8 cellular contexts compared by ENCODE assay signal in the genomic region with DNA sequence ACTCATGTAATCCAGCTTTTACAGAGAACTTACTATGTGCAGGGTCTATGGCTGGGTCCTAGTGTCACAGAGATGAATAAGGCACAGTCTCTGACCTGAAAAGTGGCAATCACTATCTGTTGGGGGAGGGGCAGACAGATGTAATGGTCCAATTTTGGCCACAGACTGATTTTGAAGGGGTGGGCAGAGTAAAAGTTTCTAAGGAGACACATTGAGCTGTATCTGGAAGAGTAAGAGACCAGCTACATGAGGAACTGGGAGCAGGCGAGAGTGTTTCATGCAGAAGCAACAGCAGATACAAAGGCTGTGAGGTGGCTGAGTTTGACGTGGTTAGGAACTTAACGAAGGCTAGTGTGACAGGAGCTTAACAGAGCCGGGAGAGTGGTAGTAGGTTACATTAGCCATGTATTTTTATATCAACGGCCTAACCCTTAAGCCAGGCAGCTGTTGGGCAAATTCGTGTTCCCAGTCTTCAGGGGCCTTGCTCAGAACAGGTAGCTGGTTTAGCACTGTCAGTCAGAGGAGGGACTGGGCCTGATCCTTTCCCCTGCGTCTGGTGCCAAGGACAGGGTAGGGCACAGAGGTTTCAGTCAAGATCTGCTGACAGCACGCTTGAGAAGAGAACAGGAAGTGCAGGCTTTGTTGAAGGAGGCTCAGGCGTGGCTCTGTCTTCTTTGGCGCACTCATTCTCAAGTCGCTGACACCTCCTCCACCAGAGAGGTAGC. TPM values are rescaled to one million over a fixed set of nuclear protein-coding genes. Genes with fewer than 3 reads are reported as not detected.
DNase-seq lines count a peak whose midpoint lies in the region; ATAC-seq and TF ChIP-seq lines count a peak whose summit lies in the region.

No MANE protein-coding gene starts in this region.

- peaks cover 20% of the 10 kb centered on the region for H3K4me1 ChIP-seq in osteoblast (ENCODE audit: insufficient read depth, low read length)

- no peaks in the 10 kb centered on the region for H3K36me3 ChIP-seq in osteoblast (ENCODE audit: insufficient read depth, low read length)

- peak; percentile 31 for ATAC-seq in GM19467 (IDR thresholded peaks at IDR 0.05; ENCODE audit: unreplicated experiment)
- peak; percentile 38 to 48 for ATAC-seq in activated CD4-positive, CD25-positive, alpha-beta regulatory T cell treated with anti-CD3 and anti-CD28 coated beads, Interleukin-2, amount 50 U/mL, for 24 hours

- no peaks in the 10 kb centered on the region for H3K27me3 ChIP-seq in osteoblast (ENCODE audit: insufficient read depth, low read length)

- H2AFZ ChIP-seq in osteoblast (ENCODE audit: low read length), result peak overlapping the region; percentile 87

- DNase-seq in AML-193 (lab: John Stamatoyannopoulos, UW), result peak; percentile 57
- DNase-seq in HT-29 (ENCODE audit: low spot score), result peak; percentile 26
- DNase-seq in effector CD8-positive, alpha-beta T cell (lab: John Stamatoyannopoulos, UW), result peak; percentile 45
- no peak for DNase-seq in osteoblast (ENCODE audit: insufficient read length, low spot score, missing footprints)
- DNase-seq in cerebellar cortex (ENCODE audit: low spot score), result no peak
- DNase-seq in A172 (ENCODE audit: low spot score), result no peak

- TF ChIP-seq CTCF in osteoblast (IDR thresholded peaks at IDR 0.05; ENCODE audit: extremely low read depth, low read depth, low read length), result no peak

- no peaks in the 10 kb centered on the region for H3K9me3 ChIP-seq in osteoblast (ENCODE audit: low read depth, low read length)

- H4K20me1 ChIP-seq in osteoblast (ENCODE audit: insufficient read depth, low read length), result peaks cover under 1% of the 10 kb centered on the region

- H3K4me3 ChIP-seq in osteoblast (ENCODE audit: insufficient read depth, low read length), result peak overlapping the region; percentile 96

- peaks cover 34% of the 10 kb centered on the region for H3K79me2 ChIP-seq in osteoblast (ENCODE audit: insufficient read depth, low read length)

- H3K4me2 ChIP-seq in osteoblast (ENCODE audit: insufficient read depth, low read length), result peak overlapping the region; percentile 81

- peak overlapping the region; percentile 13 for H3K27ac ChIP-seq in osteoblast (ENCODE audit: low read depth, low read length)

RNA-seq across cellular contexts. Expression of a gene that starts 1.4 kb away (rescaled TPM):
- total RNA-seq in HT-29 (2014; rRNA removed; shearing (Covaris generic)), result 28.3 and 29.4 TPM in 2 replicates
- 57.5 and 57.9 TPM in 2 replicates for total RNA-seq in osteoblast
- 23.6 and 27.1 TPM in 2 replicates for total RNA-seq in A172 (2014; rRNA removed; shearing (Covaris generic))

RNA-seq across cellular contexts. Expression of a gene that starts 13.3 kb away (rescaled TPM):
- total RNA-seq in HT-29 (2014; rRNA removed; shearing (Covaris generic)), result 53.4 and 58.9 TPM in 2 replicates
- total RNA-seq in osteoblast, result 13.3 and 17.0 TPM in 2 replicates
- total RNA-seq in A172 (2014; rRNA removed; shearing (Covaris generic)), result 40.6 and 50.9 TPM in 2 replicates

RNA-seq across cellular contexts. Expression of a gene that starts 45.7 kb away (rescaled TPM):
- 40.9 and 41.3 TPM in 2 replicates for total RNA-seq in HT-29 (2014; rRNA removed; shearing (Covaris generic))
- 10.3 and 10.9 TPM in 2 replicates for total RNA-seq in osteoblast
- 15.4 and 16.6 TPM in 2 replicates for total RNA-seq in A172 (2014; rRNA removed; shearing (Covaris generic))

RNA-seq across cellular contexts. Expression of a gene that starts 56.7 kb away (rescaled TPM):
- total RNA-seq in HT-29 (2014; rRNA removed; shearing (Covaris generic)), result 151 and 165 TPM in 2 replicates
- total RNA-seq in osteoblast, result 114 and 119 TPM in 2 replicates
- total RNA-seq in A172 (2014; rRNA removed; shearing (Covaris generic)), result 96.6 and 104 TPM in 2 replicates

Comparison
In these comparisons a context has a peak if more than half of its experiments do, and no peak if none do; other contexts are left out.
1. DNase-seq: peak in AML-193 (2 of 2), HT-29 (single experiment) and effector CD8-positive, alpha-beta T cell (single experiment); none in osteoblast (single experiment), cerebellar cortex (single experiment) and A172 (single experiment).